8 cellular contexts compared by ENCODE assay signal in genomic region chr10:88114368-88114767, GRCh38.
DNase-seq lines count a peak whose midpoint lies in the region; ATAC-seq, FAIRE-seq and TF ChIP-seq lines count a peak whose summit lies in the region.

No MANE protein-coding gene starts in this region.

- intact Hi-C loops in CD14-positive monocyte (cut with micrococcal nuclease) (loop anchor here (10.0 kb wide), 3 partner anchors 90 to 300 kb away; no protein-coding TSS in a partner anchor), HepG2 (cut with micrococcal nuclease; ENCODE audit: unreplicated experiment) (loop anchor here (1.0 to 10.0 kb wide), 4 partner anchors 140 to 440 kb away; no protein-coding TSS in a partner anchor)

- no TSS peak for BruUV-seq in HepG2 (replicated peaks; lab: Mats Ljungman, UMichigan)

- peak; percentile 98 for ATAC-seq in HepG2
- no peak for ATAC-seq in GM21786 (IDR thresholded peaks at IDR 0.05; ENCODE audit: unreplicated experiment)
- ATAC-seq in HG03439 (IDR thresholded peaks at IDR 0.05; ENCODE audit: unreplicated experiment) = no peak

- H3K36me3 ChIP-seq in brain microvascular endothelial cell (replicated peaks) = no peaks in the 10 kb centered on the region
- no peaks in the 10 kb centered on the region for H3K36me3 ChIP-seq in HepG2 (replicated peaks in 1 of 2; ENCODE audit: control insufficient read depth in 1 of 2, insufficient read depth in 2 of 2, low read length in 2 of 2)

- H3K4me3 Mint-ChIP-seq in CD14-positive monocyte = peak overlapping the region in 1 of 2 donors; percentile 18

- H3K4me1 Mint-ChIP-seq in CD14-positive monocyte = peaks cover 23% of the 10 kb centered on the region

- no peaks in the 10 kb centered on the region for H3K9me3 Mint-ChIP-seq in CD14-positive monocyte

- peak overlapping the region; percentile 28 for H2AFZ ChIP-seq in HepG2 (ENCODE audit: low read length)

- no peak overlapping the region for H3K4me3 ChIP-seq in brain microvascular endothelial cell (ENCODE audit: low read depth, low read length)
- H3K4me3 ChIP-seq in HepG2 (replicated peaks in 1 of 3; ENCODE audit: insufficient read depth in 1 of 3, low read depth in 2 of 3, low read length in 3 of 3) = no peak overlapping the region

- no peaks in the 10 kb centered on the region for H3K79me2 ChIP-seq in HepG2 (ENCODE audit: insufficient read depth, low read length)

- peaks cover 0 to 1% of the 10 kb centered on the region in 2 donors for H3K36me3 Mint-ChIP-seq in CD14-positive monocyte

- H3K27ac ChIP-seq in brain microvascular endothelial cell (no peak overlapping the region), HepG2 (ENCODE audit: extremely low read length, insufficient read depth, low read length) (no peak overlapping the region)

- peak; percentile 55 for TF ChIP-seq CTCF in CD14-positive monocyte (IDR thresholded peaks at IDR 0.05)
- TF ChIP-seq CTCF in brain microvascular endothelial cell (IDR thresholded peaks at IDR 0.05; ENCODE audit: low read depth, low read length, missing control alignments) = peak; percentile 81
- TF ChIP-seq CTCF in HepG2 (CRISPR knock-in tag; IDR thresholded peaks at IDR 0.05) = peak; percentile 83

- H3K27ac Mint-ChIP-seq in CD14-positive monocyte = peak overlapping the region; percentile 51 to 86 (median 71)

- in situ Hi-C loops in brain microvascular endothelial cell (cut with HindIII; ENCODE audit: low pct_ligation_motif_present, low sequenced_read_pairs) (no loop called here), HepG2 (cut with HindIII; ENCODE audit: extremely low pct_ligation_motif_present, low pct_unique_long_range_greater_than_20kb) (loop anchor here (5.0 to 25.0 kb wide), 2 partner anchors 252 to 452 kb away; partner anchors contain the start of genes KLLN, PAPSS2 and PTEN)

- peaks cover 0 to 2% (median 2%) of the 10 kb centered on the region in 3 donors for H3K27me3 Mint-ChIP-seq in CD14-positive monocyte (ENCODE audit: low read depth in 3 of 3)

- DNase-seq in CD14-positive monocyte (ENCODE audit: low spot score) = no peak
- no peak for DNase-seq in GM18507 (ENCODE audit: extremely low spot score, insufficient read length, low read depth)
- peak; percentile 39 for DNase-seq in NCI-H1694 treated with DMSO at 0.1 percent for 48 hours (lab: John Stamatoyannopoulos, UW)
- DNase-seq in brain microvascular endothelial cell = peak; percentile 44
- DNase-seq in HepG2 (ENCODE audit: low spot score) = peak; percentile 44
- no peak for DNase-seq in foreskin melanocyte

- TF ChIP-seq POLR2A in HepG2 (IDR thresholded peaks at IDR 0.05; ENCODE audit: insufficient read depth in 1 of 2, low read depth in 2 of 2, low read length in 2 of 2) = no peak

- TF ChIP-seq EP300 in HepG2 (IDR thresholded peaks at IDR 0.05; ENCODE audit: low read depth in 2 of 2, low read length in 2 of 2) (no peak), HepG2 (CRISPR knock-in tag; IDR thresholded peaks at IDR 0.05; ENCODE audit: borderline replicate concordance) (no peak)

- TF ChIP-seq RAD21 in HepG2 (CRISPR knock-in tag; IDR thresholded peaks at IDR 0.05) = peak; percentile 63

- POLR2A ChIA-PET in HepG2 (lab: Yijun Ruan, JAX) = interaction anchor here (1.0 to 1.3 kb wide), 2 partner anchors 252 to 272 kb away, joined by 3 to 5 read pairs; no protein-coding TSS in a partner anchor

- 0 out of 2 replicates have a peak, but pooled peaks cover 5% of the 10 kb centered on the region for H3K4me1 ChIP-seq in HepG2 (ENCODE audit: insufficient read depth, low read length)

- H3K9ac ChIP-seq in HepG2 (ENCODE audit: insufficient read depth, low read depth, low read length) = no peak overlapping the region

- peak; percentile 83 for FAIRE-seq in GM18507 (lab: Jason Lieb, UNC)
- peak; percentile 78 for FAIRE-seq in HepG2 (lab: Jason Lieb, UNC)

- no peaks in the 10 kb centered on the region for H3K9me3 ChIP-seq in HepG2 (ENCODE audit: low read length)

- CTCF ChIA-PET in HepG2 (lab: Yijun Ruan, JAX; ENCODE audit: low intra/inter-chr PET ratio, low total read pairs) = interaction anchor here (0.7 to 1.9 kb wide), 3 partner anchors 253 to 264 kb away, joined by 3 to 15 read pairs (median 3); no protein-coding TSS in a partner anchor

- peak overlapping the region; percentile 57 for H3K4me2 ChIP-seq in HepG2 (ENCODE audit: low read depth, low read length)

- no peaks in the 10 kb centered on the region for H4K20me1 ChIP-seq in HepG2 (ENCODE audit: insufficient read depth, low read length)

- H3K27me3 ChIP-seq in brain microvascular endothelial cell (replicated peaks) = no peaks in the 10 kb centered on the region
- H3K27me3 ChIP-seq in HepG2 (ENCODE audit: control insufficient read depth in 1 of 2, insufficient read depth in 2 of 2, low read length in 2 of 2) = no peaks in the 10 kb centered on the region; a peak in 2 of 5 replicates

- 2% methylated on average over 6 of the region's 7 CpGs for WGBS in HepG2 (ENCODE audit: low lambda C conversion rate)

TF ChIP-seq in HepG2, 621 proteins besides CTCF, POLR2A, EP300 and RAD21 (continues in another document):
- TF ChIP-seq KDM2A (CRISPR knock-in tag; IDR thresholded peaks at IDR 0.05; ENCODE audit: borderline replicate concordance, low read depth) (peak; percentile 37; the same call in 1 of the 2 replicates), ZBED4 (CRISPR knock-in tag; IDR thresholded peaks at IDR 0.05; ENCODE audit: borderline replicate concordance) (no peak), ZKSCAN8 (CRISPR knock-in tag; IDR thresholded peaks at IDR 0.05; ENCODE audit: borderline replicate concordance) (no peak), TBX2 (CRISPR knock-in tag; IDR thresholded peaks at IDR 0.05; ENCODE audit: borderline replicate concordance) (peak; percentile 19; the same call in 1 of the 2 replicates), MAF1 (CRISPR knock-in tag; IDR thresholded peaks at IDR 0.05; ENCODE audit: borderline replicate concordance) (no peak), PLSCR1 (CRISPR knock-in tag; IDR thresholded peaks at IDR 0.05; ENCODE audit: borderline replicate concordance) (no peak), YEATS2 (CRISPR knock-in tag; IDR thresholded peaks at IDR 0.05; ENCODE audit: borderline replicate concordance) (0 out of 2 replicates have a peak, but pooled peaks have one; percentile 30), MEF2D (CRISPR knock-in tag; IDR thresholded peaks at IDR 0.05) (no peak), ZNF10 (CRISPR knock-in tag; IDR thresholded peaks at IDR 0.05; ENCODE audit: borderline replicate concordance, low read depth) (no peak), ZMYM4 (CRISPR knock-in tag; IDR thresholded peaks at IDR 0.05) (peak; percentile 45; the same call in 1 of the 2 replicates)
- TF ChIP-seq, protein P1, sequence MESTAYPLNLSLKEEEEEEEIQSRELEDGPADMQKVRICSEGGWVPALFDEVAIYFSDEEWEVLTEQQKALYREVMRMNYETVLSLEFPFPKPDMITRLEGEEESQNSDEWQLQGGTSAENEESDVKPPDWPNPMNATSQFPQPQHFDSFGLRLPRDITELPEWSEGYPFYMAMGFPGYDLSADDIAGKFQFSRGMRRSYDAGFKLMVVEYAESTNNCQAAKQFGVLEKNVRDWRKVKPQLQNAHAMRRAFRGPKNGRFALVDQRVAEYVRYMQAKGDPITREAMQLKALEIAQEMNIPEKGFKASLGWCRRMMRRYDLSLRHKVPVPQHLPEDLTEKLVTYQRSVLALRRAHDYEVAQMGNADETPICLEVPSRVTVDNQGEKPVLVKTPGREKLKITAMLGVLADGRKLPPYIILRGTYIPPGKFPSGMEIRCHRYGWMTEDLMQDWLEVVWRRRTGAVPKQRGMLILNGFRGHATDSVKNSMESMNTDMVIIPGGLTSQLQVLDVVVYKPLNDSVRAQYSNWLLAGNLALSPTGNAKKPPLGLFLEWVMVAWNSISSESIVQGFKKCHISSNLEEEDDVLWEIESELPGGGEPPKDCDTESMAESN (CRISPR knock-in tag; conservative IDR thresholded peaks at IDR 0.05) = 0 out of 2 replicates have a peak, but pooled peaks have one; percentile 31

Comparison
In these comparisons a context has a peak if more than half of its experiments do, and no peak if none do; other contexts are left out.
1. DNase-seq: peak in NCI-H1694 treated with DMSO at 0.1 percent for 48 hours (single experiment), brain microvascular endothelial cell (single experiment) and HepG2 (single experiment); none in CD14-positive monocyte (single experiment), GM18507 (single experiment) and foreskin melanocyte (single experiment).
2. Peak in every context shown above with its lines, with median percentiles within 50 percentile points of each other: CTCF ChIP-seq.